Comparison of ENCODE assay signal across 10 cellular contexts in genomic region chr21:33268392-33268735, GRCh38. TPM values are rescaled to one million over a fixed set of nuclear protein-coding genes. Genes with fewer than 3 reads are reported as not detected.
DNase-seq lines count a peak whose midpoint lies in the region; ATAC-seq, FAIRE-seq and TF ChIP-seq lines count a peak whose summit lies in the region.
"Had no signal": no experiment of that assay in that cellular context is flagged by ENCODE, and none has a peak within 500 bp of the region (broad histone marks: within the 10 kb centered on the region; RNA-seq: fewer than 3 reads in every experiment).

No MANE protein-coding gene starts in this region.

- peak overlapping the region; percentile 51 for H3K27ac ChIP-seq in CD4-positive, alpha-beta T cell (ENCODE audit: low read depth, low read length)
- H3K27ac ChIP-seq in endodermal cell (ENCODE audit: low read depth, low read length) (no peak overlapping the region), dorsolateral prefrontal cortex (peak overlapping the region in 1 of 59 donors; percentile 44)
- H3K27ac ChIP-seq: foreskin keratinocyte had no signal

- peak overlapping the region; percentile 99 for H3K4me3 Mint-ChIP-seq in CD4-positive, alpha-beta T cell
- no peak overlapping the region for H3K4me3 Mint-ChIP-seq in endodermal cell

- H3K36me3 Mint-ChIP-seq in CD4-positive, alpha-beta T cell (ENCODE audit: low read depth) = peaks cover 73% of the 10 kb centered on the region
- H3K36me3 Mint-ChIP-seq in endodermal cell (ENCODE audit: low read depth) = peaks cover 5% of the 10 kb centered on the region

- TF ChIP-seq CTCF in CD4-positive, alpha-beta T cell (IDR thresholded peaks at IDR 0.05) = no peak
- TF ChIP-seq CTCF in endodermal cell (conservative IDR thresholded peaks at IDR 0.05) (no peak), dorsolateral prefrontal cortex (IDR thresholded peaks at IDR 0.05 in 54 of 56, conservative IDR thresholded peaks at IDR 0.05 in 2 of 56; ENCODE audit: low read depth in 1 of 56, partially characterized antibody in 56 of 56) (no peak)

- WGBS in endodermal cell (ENCODE audit: insufficient coverage in 1 of 2, insufficient read length in 1 of 2), 2 experiments = 90 to 92% methylated on average over 4 to 7 of the region's 7 CpGs

- peaks cover 60% of the 10 kb centered on the region for H3K4me1 Mint-ChIP-seq in CD4-positive, alpha-beta T cell (ENCODE audit: low read depth)
- peaks cover 10% of the 10 kb centered on the region for H3K4me1 Mint-ChIP-seq in endodermal cell

- POLR2A ChIA-PET in CD4-positive, alpha-beta T cell (lab: Charles Lee) = interaction anchor here (0.7 to 4.3 kb wide), 6 partner anchors 16 to 497 kb away, joined by 3 to 35 read pairs (median 3); partner anchors contain the start of genes IFNAR1 and PAXBP1

- no peak for ATAC-seq in CD4-positive, alpha-beta T cell (ENCODE audit: poor library complexity)
- peak; percentile 2 for ATAC-seq in GM19395 (IDR thresholded peaks at IDR 0.05; ENCODE audit: unreplicated experiment)
- ATAC-seq in HG03378 (IDR thresholded peaks at IDR 0.05; ENCODE audit: unreplicated experiment) = peak; percentile 9

- no peaks in the 10 kb centered on the region for H3K27me3 ChIP-seq in CD4-positive, alpha-beta T cell (ENCODE audit: control insufficient read depth, insufficient read depth, low read length)
- no peaks in the 10 kb centered on the region for H3K27me3 ChIP-seq in endodermal cell (ENCODE audit: control insufficient read depth, insufficient read depth, low read length, poor library complexity, severe bottlenecking)
- no peaks in the 10 kb centered on the region for H3K27me3 ChIP-seq in dorsolateral prefrontal cortex
- H3K27me3 ChIP-seq: foreskin keratinocyte had no signal

- no peak for DNase-seq in CD4-positive, alpha-beta T cell
- peak; percentile 26 for DNase-seq in endodermal cell
- DNase-seq in dorsolateral prefrontal cortex = no peak
- DNase-seq in DMS 273 (lab: John Stamatoyannopoulos, UW; ENCODE audit: unreplicated experiment) = no peak
- no peak for DNase-seq in GM12891 (ENCODE audit: insufficient read length, low spot score)
- no peak for DNase-seq in HCEC 1CT
- DNase-seq: EL, foreskin keratinocyte had no signal

- H3K36me3 ChIP-seq in endodermal cell (ENCODE audit: control insufficient read depth, insufficient read depth, low read length) = peaks cover 3% of the 10 kb centered on the region

- no peaks in the 10 kb centered on the region for H3K27me3 Mint-ChIP-seq in CD4-positive, alpha-beta T cell
- peaks cover 12% of the 10 kb centered on the region for H3K27me3 Mint-ChIP-seq in endodermal cell (ENCODE audit: insufficient read depth)

- H3K4me1 ChIP-seq in endodermal cell (ENCODE audit: control insufficient read depth, insufficient read depth, low read length) = no peaks in the 10 kb centered on the region

- FAIRE-seq in GM12891 (lab: Jason Lieb, UNC) = no peak

- no peaks in the 10 kb centered on the region for H3K9me3 Mint-ChIP-seq in CD4-positive, alpha-beta T cell
- no peaks in the 10 kb centered on the region for H3K9me3 Mint-ChIP-seq in endodermal cell

- no peak overlapping the region for H3K4me3 ChIP-seq in endodermal cell (ENCODE audit: low read length)
- no peak overlapping the region for H3K4me3 ChIP-seq in dorsolateral prefrontal cortex

- intact Hi-C loops in CD4-positive, alpha-beta T cell (cut with DNase I, micrococcal nuclease) = loop anchor here in 1 of 2 experiments (5.0 to 10.0 kb wide), 3 partner anchors 36 to 176 kb away; no protein-coding TSS in a partner anchor
- intact Hi-C loops in dorsolateral prefrontal cortex (cut with DNase I) = loop anchor here in 1 of 2 donors (5.0 kb wide), 1 partner anchor 36 kb away; no protein-coding TSS in a partner anchor

- peak overlapping the region; percentile 94 for H3K27ac Mint-ChIP-seq in CD4-positive, alpha-beta T cell
- H3K27ac Mint-ChIP-seq in endodermal cell = no peak overlapping the region

- CTCF ChIA-PET in CD4-positive, alpha-beta T cell (lab: Charles Lee) = interaction anchor here (0.7 to 1.4 kb wide), 2 partner anchors 30 to 68 kb away, joined by 3 to 6 read pairs; no protein-coding TSS in a partner anchor

- TF ChIP-seq POLR2A in GM12891 (IDR thresholded peaks at IDR 0.05; ENCODE audit: low read depth, low read length) = no peak

- no peak overlapping the region for H3K9ac ChIP-seq in endodermal cell (ENCODE audit: extremely low read depth, low read length, poor library complexity, severe bottlenecking)

- no peaks in the 10 kb centered on the region for H3K9me3 ChIP-seq in CD4-positive, alpha-beta T cell (ENCODE audit: control insufficient read depth, low read length)
- H3K9me3 ChIP-seq in endodermal cell (ENCODE audit: control insufficient read depth, low read length) = no peaks in the 10 kb centered on the region

TF ChIP-seq in GM12891, 5 proteins besides CTCF, POLR2A, EP300 and RAD21:
- TF ChIP-seq POLR2AphosphoS5 (IDR thresholded peaks at IDR 0.05; ENCODE audit: low read depth, low read length) (no peak), SPI1 (IDR thresholded peaks at IDR 0.05; ENCODE audit: low read depth, low read length) (no peak), POU2F2 (IDR thresholded peaks at IDR 0.05; ENCODE audit: low read depth, low read length) (no peak), PAX5 (IDR thresholded peaks at IDR 0.05; ENCODE audit: insufficient read depth, low read length, severe bottlenecking) (no peak), TAF1 (IDR thresholded peaks at IDR 0.05; ENCODE audit: low read depth, low read length) (no peak)
TF ChIP-seq in GM12891: peak in this region for 0.

RNA-seq across cellular contexts. Expression of gene IL10RB, which starts 2.2 kb away (rescaled TPM):
- total RNA-seq in CD4-positive, alpha-beta T cell = 1 to 10 TPM; 7.2 to 9.2 TPM
- total RNA-seq in endodermal cell = 1 to 10 TPM; 4.1 to 5.3 TPM
- 11.6 TPM for polyA plus RNA-seq in endodermal cell (2013, experiment 1 of 2)
- 8.9 TPM for polyA plus RNA-seq in endodermal cell (2013, experiment 2 of 2)
- 10 to 100 TPM in 71 of 120 experiments, 1 to 10 TPM in 49; 5.8 to 19.1 (median 10.6) TPM for total RNA-seq in dorsolateral prefrontal cortex
- polyA plus RNA-seq in GM12891 (2012; ENCODE audit: low read depth, missing spikeins) = 24.5 TPM

RNA-seq across cellular contexts. Expression of gene IFNAR2, which starts 38.6 kb away (rescaled TPM):
- total RNA-seq in CD4-positive, alpha-beta T cell = 10 to 100 TPM; 26.6 to 28.2 TPM
- total RNA-seq in endodermal cell (10 to 100 TPM; 14.1 to 27.7 TPM), dorsolateral prefrontal cortex (10 to 100 TPM; 14.8 to 40.5 (median 23.4) TPM)
- 24.1 TPM for polyA plus RNA-seq in endodermal cell (2013, experiment 1 of 2)
- polyA plus RNA-seq in endodermal cell (2013, experiment 2 of 2) = 24.8 TPM
- polyA plus RNA-seq in GM12891 (2012; ENCODE audit: low read depth, missing spikeins) = 38.2 TPM

RNA-seq across cellular contexts. Expression of gene IFNAR1, which starts 56.4 kb away (rescaled TPM):
- total RNA-seq in CD4-positive, alpha-beta T cell = 10 to 100 TPM; 20.4 to 26.8 TPM
- 10 to 100 TPM; 11.7 to 16.9 TPM for total RNA-seq in endodermal cell
- 20.8 TPM for polyA plus RNA-seq in endodermal cell (2013, experiment 1 of 2)
- polyA plus RNA-seq in endodermal cell (2013, experiment 2 of 2) = 18.7 TPM
- 10 to 100 TPM; 35.7 to 70.9 (median 47.8) TPM for total RNA-seq in dorsolateral prefrontal cortex
- polyA plus RNA-seq in GM12891 (2012; ENCODE audit: low read depth, missing spikeins) = 24.2 TPM
